Comparison of ENCODE assay signal across 12 cellular contexts in genomic region chr2:28544915-28545589, GRCh38. TPM values are rescaled to one million over a fixed set of nuclear protein-coding genes. Genes with fewer than 3 reads are reported as not detected.
A peak's percentile ranks its signal among the peaks of the same experiment; 100 is the strongest.
DNase-seq lines count a peak whose midpoint lies in the region; ATAC-seq, FAIRE-seq and TF ChIP-seq lines count a peak whose summit lies in the region.
"Had no signal": no experiment of that assay in that cellular context is flagged by ENCODE, and none has a peak within 500 bp of the region (broad histone marks: within the 10 kb centered on the region; RNA-seq: fewer than 3 reads in every experiment).

No MANE protein-coding gene starts in this region.

- peaks cover 2% of the 10 kb centered on the region for H3K36me3 Mint-ChIP-seq in activated T-helper 1 cell treated with anti-CD3 and anti-CD28 coated beads, Interleukin-12 subunit alpha, Interleukin-12 subunit beta, Interleukin-2, Interleukin-4 antibody, amounts not matched to agents 30 ng/mL and 10 ng/mL and 1 ng/mL, durations not matched to agents 14 hours and 24 hours and 36 hours (ENCODE audit: low read depth)
- no peaks in the 10 kb centered on the region for H3K36me3 Mint-ChIP-seq in CD14-positive monocyte

- H3K4me1 ChIP-seq in IMR-90 (ENCODE audit: control insufficient read depth, insufficient read depth, low read length), result no peaks in the 10 kb centered on the region
- H3K4me1 ChIP-seq in mesendoderm (ENCODE audit: control insufficient read depth, low read depth, low read length), result peaks cover 15% of the 10 kb centered on the region
- H3K4me1 ChIP-seq: HAP-1 had no signal

- TF ChIP-seq RAD21 in IMR-90 (IDR thresholded peaks at IDR 0.05; ENCODE audit: low read length), result no peak

- H3K4me1 Mint-ChIP-seq in activated T-helper 1 cell treated with anti-CD3 and anti-CD28 coated beads, Interleukin-12 subunit alpha, Interleukin-12 subunit beta, Interleukin-2, Interleukin-4 antibody, amounts not matched to agents 30 ng/mL and 10 ng/mL and 1 ng/mL, durations not matched to agents 14 hours and 24 hours and 36 hours (ENCODE audit: low read depth), result peaks cover 31% of the 10 kb centered on the region
- no peaks in the 10 kb centered on the region for H3K4me1 Mint-ChIP-seq in CD14-positive monocyte

- H3K9me3 ChIP-seq in AG04450 (ENCODE audit: control insufficient read depth, insufficient read depth, low read length), result no peaks in the 10 kb centered on the region
- no peaks in the 10 kb centered on the region for H3K9me3 ChIP-seq in IMR-90 (ENCODE audit: control insufficient read depth, insufficient read depth, low read length)
- H3K9me3 ChIP-seq: HAP-1 had no signal

- in situ Hi-C loops in IMR-90 (cut with MboI; ENCODE audit: low sequenced_read_pairs), result no loop called here

- CTCF ChIA-PET in AG04450 (lab: Charles Lee), result interaction anchor here (0.6 kb wide), 1 partner anchor 22 kb away, joined by 3 read pairs; no protein-coding TSS in a partner anchor
- CTCF ChIA-PET in IMR-90 (lab: Yijun Ruan, JAX), result no interaction called here

- no peak overlapping the region for H2BK120ac ChIP-seq in IMR-90 (ENCODE audit: low read depth, low read length)
- H2BK120ac ChIP-seq in mesendoderm (ENCODE audit: low read depth, low read length), result no peak overlapping the region

- no peak for FAIRE-seq in GM19239 (lab: Jason Lieb, UNC)

- no peak overlapping the region for H2BK20ac ChIP-seq in IMR-90 (ENCODE audit: low read depth, low read length)

- H3K56ac ChIP-seq in IMR-90 (ENCODE audit: extremely low read depth, insufficient read depth, low read length) (no peak overlapping the region), mesendoderm (ENCODE audit: low read length) (peak overlapping the region; percentile 59)

- ATAC-seq in IMR-90 (ENCODE audit: low read depth), result no peak
- ATAC-seq in GM18511 (IDR thresholded peaks at IDR 0.05; ENCODE audit: unreplicated experiment), result no peak
- ATAC-seq in GM18519 (IDR thresholded peaks at IDR 0.05; ENCODE audit: low FRiP score, unreplicated experiment), result no peak

- peak overlapping the region; percentile 46 for H3K4me3 Mint-ChIP-seq in activated T-helper 1 cell treated with anti-CD3 and anti-CD28 coated beads, Interleukin-12 subunit alpha, Interleukin-12 subunit beta, Interleukin-2, Interleukin-4 antibody, amounts not matched to agents 30 ng/mL and 10 ng/mL and 1 ng/mL, durations not matched to agents 14 hours and 24 hours and 36 hours
- H3K4me3 Mint-ChIP-seq in CD14-positive monocyte, result no peak overlapping the region

- H4K91ac ChIP-seq in IMR-90 (ENCODE audit: insufficient read depth, low read depth, low read length), result no peak overlapping the region

- no peaks in the 10 kb centered on the region for H3K9me3 Mint-ChIP-seq in activated T-helper 1 cell treated with anti-CD3 and anti-CD28 coated beads, Interleukin-12 subunit alpha, Interleukin-12 subunit beta, Interleukin-2, Interleukin-4 antibody, amounts not matched to agents 30 ng/mL and 10 ng/mL and 1 ng/mL, durations not matched to agents 14 hours and 24 hours and 36 hours
- peaks cover 0 to 2% (median 0%) of the 10 kb centered on the region in 7 donors for H3K9me3 Mint-ChIP-seq in CD14-positive monocyte

- H3K18ac ChIP-seq in IMR-90 (ENCODE audit: low read depth, low read length) (no peak overlapping the region), mesendoderm (ENCODE audit: low read length) (peak overlapping the region; percentile 63)

- no TSS peak for BruUV-seq in IMR-90 (replicated peaks; lab: Mats Ljungman, UMichigan)

- no peak overlapping the region for H4K5ac ChIP-seq in IMR-90 (ENCODE audit: low read depth, low read length)
- H4K5ac ChIP-seq in mesendoderm (ENCODE audit: low read length), result no peak overlapping the region

- H3K27ac Mint-ChIP-seq in activated T-helper 1 cell treated with anti-CD3 and anti-CD28 coated beads, Interleukin-12 subunit alpha, Interleukin-12 subunit beta, Interleukin-2, Interleukin-4 antibody, amounts not matched to agents 30 ng/mL and 10 ng/mL and 1 ng/mL, durations not matched to agents 14 hours and 24 hours and 36 hours, result peak overlapping the region; percentile 73
- H3K27ac Mint-ChIP-seq in CD14-positive monocyte, result peak overlapping the region in 1 of 7 donors; percentile 77

- H3K23ac ChIP-seq in IMR-90 (ENCODE audit: low read depth, low read length), result no peak overlapping the region
- no peak overlapping the region for H3K23ac ChIP-seq in mesendoderm (ENCODE audit: low read length)

- H2BK15ac ChIP-seq in IMR-90 (ENCODE audit: low read depth, low read length) (no peak overlapping the region), mesendoderm (replicated peaks; ENCODE audit: low read depth) (no peak overlapping the region)

- H3K79me1 ChIP-seq in IMR-90 (ENCODE audit: low read depth in 1 of 2, low read length in 2 of 2) (no peaks in the 10 kb centered on the region), mesendoderm (ENCODE audit: low read length) (no peaks in the 10 kb centered on the region)

- no peaks in the 10 kb centered on the region for H4K20me1 ChIP-seq in IMR-90 (ENCODE audit: insufficient read depth, low read length)

- no peaks in the 10 kb centered on the region for H3K9me1 ChIP-seq in IMR-90 (ENCODE audit: insufficient read depth, low read length)

- no peak overlapping the region for H3K4me2 ChIP-seq in IMR-90 (ENCODE audit: low read depth, low read length)
- no peak overlapping the region for H3K4me2 ChIP-seq in mesendoderm (ENCODE audit: low read length)

- H3K36me3 ChIP-seq in IMR-90 (ENCODE audit: control insufficient read depth, insufficient read depth, low read length) (no peaks in the 10 kb centered on the region), mesendoderm (ENCODE audit: control insufficient read depth, insufficient read depth, low read length) (no peaks in the 10 kb centered on the region)
- H3K36me3 ChIP-seq: HAP-1 had no signal

- no peaks in the 10 kb centered on the region for H3K79me2 ChIP-seq in mesendoderm (ENCODE audit: control insufficient read depth, insufficient read depth, low read length)

- no peak overlapping the region for H3K14ac ChIP-seq in IMR-90 (replicated peaks; ENCODE audit: low read depth, low read length)

- no peak overlapping the region for H2AK9ac ChIP-seq in IMR-90 (replicated peaks; ENCODE audit: low read depth, low read length, poor library complexity)

- H3K4me3 ChIP-seq in AG04450 (ENCODE audit: low read depth, low read length) (no peak overlapping the region), IMR-90 (ENCODE audit: insufficient read depth, low read depth, low read length) (no peak overlapping the region), mesendoderm (ENCODE audit: low read length) (no peak overlapping the region)
- H3K4me3 ChIP-seq: HAP-1 had no signal

- peaks cover 7% of the 10 kb centered on the region for H3K27me3 ChIP-seq in AG04450 (ENCODE audit: control insufficient read depth, insufficient read depth, low read length)
- H3K27me3 ChIP-seq in IMR-90 (ENCODE audit: control insufficient read depth, insufficient read depth, low read length), result peaks cover 35% of the 10 kb centered on the region
- H3K27me3 ChIP-seq in mesendoderm (ENCODE audit: insufficient read depth, low read length, poor library complexity), result no peaks in the 10 kb centered on the region

- dilution Hi-C loops in IMR-90 (cut with HindIII; ENCODE audit: low sequenced_read_pairs, unreplicated experiment), result no loop called here

- H4K8ac ChIP-seq in IMR-90 (ENCODE audit: low read depth in 2 of 2, low read length in 2 of 2) (no peak overlapping the region), mesendoderm (ENCODE audit: low read depth, low read length) (no peak overlapping the region)

- H3K27ac ChIP-seq in AG04450 (ENCODE audit: low read depth, low read length) (peak overlapping the region; percentile 21), IMR-90 (ENCODE audit: insufficient read depth, low read length) (no peak overlapping the region), mesendoderm (ENCODE audit: low read depth, low read length) (peak overlapping the region; percentile 41)
- H3K27ac ChIP-seq: HL-60 had no signal

- H2AK5ac ChIP-seq in IMR-90 (ENCODE audit: low read depth, low read length), result no peak overlapping the region
- H2AK5ac ChIP-seq in mesendoderm (ENCODE audit: low read length), result no peak overlapping the region

- intact Hi-C loops in IMR-90 (cut with micrococcal nuclease) (no loop called here), CD14-positive monocyte (cut with micrococcal nuclease) (no loop called here)
- intact Hi-C loops in activated T-helper 1 cell treated with anti-CD3 and anti-CD28 coated beads, Interleukin-12 subunit alpha, Interleukin-12 subunit beta, Interleukin-2, Interleukin-4 antibody, amounts not matched to agents 30 ng/mL and 10 ng/mL and 1 ng/mL, durations not matched to agents 14 hours and 24 hours and 36 hours (cut with micrococcal nuclease), result loop anchor here (2.0 to 5.0 kb wide), 2 partner anchors 22 to 78 kb away; no protein-coding TSS in a partner anchor

- no peak for TF ChIP-seq POLR2A in IMR-90 (IDR thresholded peaks at IDR 0.05; ENCODE audit: low read depth, low read length)

- H3K4ac ChIP-seq in IMR-90 (ENCODE audit: low read depth, low read length) (no peak overlapping the region), mesendoderm (ENCODE audit: low read depth, low read length) (no peak overlapping the region)

- H3K9ac ChIP-seq in IMR-90 (ENCODE audit: low read depth, low read length), result no peak overlapping the region
- peak overlapping the region; percentile 12 for H3K9ac ChIP-seq in mesendoderm (ENCODE audit: low read length)

- DNase-seq in AG04450 (ENCODE audit: low read depth, low spot score), result no peak
- peak; percentile 15 for DNase-seq in IMR-90
- peak; percentile 37 for DNase-seq in activated T-helper 1 cell treated with anti-CD3 and anti-CD28 coated beads, Interleukin-12 subunit alpha, Interleukin-12 subunit beta, Interleukin-2, Interleukin-4 antibody, amounts not matched to agents 30 ng/mL and 10 ng/mL and 1 ng/mL, durations not matched to agents 14 hours and 24 hours and 36 hours (ENCODE audit: low spot score)
- peak; percentile 81 for DNase-seq in mesendoderm
- DNase-seq in CD14-positive monocyte (ENCODE audit: low spot score), result no peak
- no peak for DNase-seq in GM19239 (ENCODE audit: insufficient read length, low spot score)
- DNase-seq: caudate nucleus, NCI-H345 had no signal

- WGBS in IMR-90 (ENCODE audit: extremely low coverage in 2 of 2, insufficient read length in 1 of 2), 2 experiments, result 81% methylated on average over 6 of the region's 18 CpGs; no CpG with 5 or more reads in 1 of the 2 experiments
- no CpG with 5 or more reads among the region's 18 CpGs for WGBS in mesendoderm (ENCODE audit: extremely low coverage, insufficient coverage, low lambda C conversion rate)

- no peak overlapping the region for H2AFZ ChIP-seq in IMR-90 (replicated peaks; ENCODE audit: low read length, poor library complexity)

- H2BK5ac ChIP-seq in IMR-90 (ENCODE audit: low read depth, low read length, poor library complexity, severe bottlenecking) (no peak overlapping the region), mesendoderm (ENCODE audit: low read length) (peak overlapping the region; percentile 24)

- no peak for TF ChIP-seq CTCF in AG04450 (IDR thresholded peaks at IDR 0.05; ENCODE audit: low read depth, low read length)
- no peak for TF ChIP-seq CTCF in IMR-90 (conservative IDR thresholded peaks at IDR 0.05; ENCODE audit: low read depth, low read length)
- no peak for TF ChIP-seq CTCF in CD14-positive monocyte (IDR thresholded peaks at IDR 0.05)

- POLR2A ChIA-PET in AG04450 (lab: Yijun Ruan, JAX), result no interaction called here
- POLR2A ChIA-PET in IMR-90 (lab: Charles Lee; ENCODE audit: unreplicated experiment), result no interaction called here

- peaks cover 1% of the 10 kb centered on the region for H3K27me3 Mint-ChIP-seq in activated T-helper 1 cell treated with anti-CD3 and anti-CD28 coated beads, Interleukin-12 subunit alpha, Interleukin-12 subunit beta, Interleukin-2, Interleukin-4 antibody, amounts not matched to agents 30 ng/mL and 10 ng/mL and 1 ng/mL, durations not matched to agents 14 hours and 24 hours and 36 hours (ENCODE audit: insufficient read depth)
- peaks cover 5 to 12% (median 6%) of the 10 kb centered on the region in 3 donors for H3K27me3 Mint-ChIP-seq in CD14-positive monocyte (ENCODE audit: low read depth in 3 of 3)

RNA-seq across cellular contexts. Expression of gene PLB1, which starts 49.2 kb away (rescaled TPM):
- polyA plus RNA-seq in AG04450 (2011; rRNA removed) (1.4 and 1.6 TPM in 2 replicates), IMR-90 (2012; rRNA removed) (0.43 and 0.74 TPM in 2 replicates), CD14-positive monocyte (10 to 100 TPM; 20.2 to 23.9 TPM)
- polyA minus RNA-seq in AG04450 (2011; rRNA and poly(A)+ RNA removed), result 2.4 and 3.1 TPM in 2 replicates
- 0.90 and 1.4 TPM in 2 replicates for total RNA-seq in IMR-90 (2012; rRNA removed)
- polyA plus RNA-seq in IMR-90 (2012; cell fraction: cytosol; rRNA removed), result 0.09 and 0.34 TPM in 2 replicates
- 2.0 and 4.3 TPM in 2 replicates for polyA plus RNA-seq in IMR-90 (2012; cell fraction: nucleus; rRNA removed; ENCODE audit: low replicate concordance)
- total RNA-seq in activated T-helper 1 cell treated with anti-CD3 and anti-CD28 coated beads, Interleukin-12 subunit alpha, Interleukin-12 subunit beta, Interleukin-2, Interleukin-4 antibody, amounts not matched to agents 30 ng/mL and 10 ng/mL and 1 ng/mL, durations not matched to agents 14 hours and 24 hours and 36 hours, result 0.75 and 1.2 TPM in 2 replicates
- 0.31 TPM for polyA plus RNA-seq in mesendoderm (2013, experiment 1 of 2)
- 0.25 TPM for polyA plus RNA-seq in mesendoderm (2013, experiment 2 of 2)

Comparison
In these comparisons a context has a peak if more than half of its experiments do, and no peak if none do; other contexts are left out.
1. DNase-seq: peak in IMR-90 (single experiment), activated T-helper 1 cell treated with anti-CD3 and anti-CD28 coated beads, Interleukin-12 subunit alpha, Interleukin-12 subunit beta, Interleukin-2, Interleukin-4 antibody, amounts not matched to agents 30 ng/mL and 10 ng/mL and 1 ng/mL, durations not matched to agents 14 hours and 24 hours and 36 hours (single experiment) and mesendoderm (single experiment); none in AG04450 (single experiment), CD14-positive monocyte (single experiment) and GM19239 (single experiment).